15 cellular contexts compared by ENCODE assay signal in the genomic region with DNA sequence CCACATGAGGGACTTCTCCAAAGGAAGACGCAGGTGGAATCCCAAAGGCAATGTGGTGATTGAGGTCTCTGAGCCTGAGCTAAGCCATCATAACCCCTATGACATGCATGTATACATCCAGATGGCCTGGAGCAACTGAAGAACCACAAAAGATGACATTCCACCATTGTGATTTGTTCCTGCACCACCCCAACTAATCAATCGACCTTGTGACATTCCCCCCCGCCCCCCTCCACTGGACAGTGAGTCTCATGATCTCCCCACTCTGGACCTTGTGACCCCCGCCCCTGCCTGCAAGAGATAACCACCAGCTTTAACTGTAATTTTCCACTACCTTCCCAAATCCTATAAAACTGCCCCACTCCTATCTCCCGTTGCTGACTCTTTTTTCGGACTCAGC.
DNase-seq lines count a peak whose midpoint lies in the region; ATAC-seq, FAIRE-seq and TF ChIP-seq lines count a peak whose summit lies in the region.
"Had no signal": no experiment of that assay in that cellular context is flagged by ENCODE, and none has a peak within 500 bp of the region (broad histone marks: within the 10 kb centered on the region; RNA-seq: fewer than 3 reads in every experiment).

No MANE protein-coding gene starts in this region.

- no peak for TF ChIP-seq CTCF in K562 (IDR thresholded peaks at IDR 0.05 in 2 of 3, conservative IDR thresholded peaks at IDR 0.05 in 1 of 3; ENCODE audit: insufficient read depth in 2 of 3, low read depth in 1 of 3, low read length in 3 of 3)

- FAIRE-seq in K562 (lab: Jason Lieb, UNC): no peak
- FAIRE-seq: GM12892 had no signal

- H3K4me3 ChIP-seq in K562: no peak overlapping the region
- H3K4me3 ChIP-seq: GM23248, HAP-1 had no signal

- H3K9me3 Mint-ChIP-seq in stimulated activated naive CD8-positive, alpha-beta T cell treated with anti-CD3 and anti-CD28 coated beads, Interleukin-15, Interleukin-2, amounts not matched to agents 100 ng/mL and 50 ng/mL, for 24 hours: peaks cover 9% of the 10 kb centered on the region
- peaks cover 15 to 24% of the 10 kb centered on the region in 2 donors for H3K9me3 Mint-ChIP-seq in stimulated activated naive CD8-positive, alpha-beta T cell treated with anti-CD3 and anti-CD28 coated beads, Interleukin-15, amount 100 ng/mL, for 72 hours
- H3K9me3 Mint-ChIP-seq in stimulated activated effector memory CD8-positive, alpha-beta T cell treated with anti-CD3 and anti-CD28 coated beads, Interleukin-12 subunit alpha, Interleukin-12 subunit beta, amount 100 ng/mL, for 72 hours: peaks cover 10% of the 10 kb centered on the region

- CTCF ChIA-PET in K562 (lab: Yijun Ruan, JAX; ENCODE audit: low intra/inter-chr PET ratio): no interaction called here

- no peaks in the 10 kb centered on the region for H4K20me1 ChIP-seq in K562 (replicated peaks; ENCODE audit: control insufficient read depth, insufficient read depth, low read length)

- POLR2A ChIA-PET in K562 (lab: Yijun Ruan, JAX): interaction anchor here (1.0 kb wide), 1 partner anchor 8 kb away, joined by 3 read pairs; no protein-coding TSS in a partner anchor

- H3K27ac ChIP-seq in K562 (ENCODE audit: extremely low read depth, low read depth, low read length): no peak overlapping the region
- H3K27ac ChIP-seq: C4-2B, GM23248 had no signal

- no peak overlapping the region for H3K9ac ChIP-seq in K562 (ENCODE audit: insufficient read depth in 1 of 2, low read depth in 2 of 2, low read length in 2 of 2)
- H3K9ac ChIP-seq: GM23248 had no signal

- TF ChIP-seq EP300 in K562 (IDR thresholded peaks at IDR 0.05; ENCODE audit: low read length): no peak

- H3K27me3 Mint-ChIP-seq in stimulated activated naive CD8-positive, alpha-beta T cell treated with anti-CD3 and anti-CD28 coated beads, Interleukin-15, Interleukin-2, amounts not matched to agents 100 ng/mL and 50 ng/mL, for 24 hours: no peaks in the 10 kb centered on the region
- H3K27me3 Mint-ChIP-seq in stimulated activated naive CD8-positive, alpha-beta T cell treated with anti-CD3 and anti-CD28 coated beads, Interleukin-15, amount 100 ng/mL, for 72 hours: no peaks in the 10 kb centered on the region
- H3K27me3 Mint-ChIP-seq: CD4-positive, alpha-beta T cell had no signal

- H3K27ac Mint-ChIP-seq in stimulated activated naive CD8-positive, alpha-beta T cell treated with anti-CD3 and anti-CD28 coated beads, Interleukin-15, Interleukin-2, amounts not matched to agents 100 ng/mL and 50 ng/mL, for 24 hours: peak overlapping the region; percentile 65
- peak overlapping the region in 1 of 2 donors; percentile 68 for H3K27ac Mint-ChIP-seq in stimulated activated naive CD8-positive, alpha-beta T cell treated with anti-CD3 and anti-CD28 coated beads, Interleukin-15, amount 100 ng/mL, for 72 hours
- peak overlapping the region; percentile 73 for H3K27ac Mint-ChIP-seq in stimulated activated effector memory CD8-positive, alpha-beta T cell treated with anti-CD3 and anti-CD28 coated beads, Interleukin-12 subunit alpha, Interleukin-12 subunit beta, amount 100 ng/mL, for 72 hours
- H3K27ac Mint-ChIP-seq: CD4-positive, alpha-beta T cell had no signal

- intact Hi-C loops in K562 (cut with micrococcal nuclease): no loop called here

- H3K4me2 ChIP-seq in K562 (ENCODE audit: insufficient read depth, low read length): no peak overlapping the region

- ATAC-seq in stimulated activated naive CD8-positive, alpha-beta T cell treated with anti-CD3 and anti-CD28 coated beads, Interleukin-15, amount 100 ng/mL, for 72 hours: no peak
- no peak for ATAC-seq in K562
- no peak for ATAC-seq in stimulated activated effector memory CD8-positive, alpha-beta T cell treated with anti-CD3 and anti-CD28 coated beads, Interleukin-12 subunit alpha, Interleukin-12 subunit beta, amount 100 ng/mL, for 72 hours
- ATAC-seq in GM21619 (IDR thresholded peaks at IDR 0.05; ENCODE audit: unreplicated experiment): no peak
- no peak for ATAC-seq in HG03159 (IDR thresholded peaks at IDR 0.05; ENCODE audit: unreplicated experiment)

- peaks cover 56% of the 10 kb centered on the region for H3K36me3 Mint-ChIP-seq in stimulated activated naive CD8-positive, alpha-beta T cell treated with anti-CD3 and anti-CD28 coated beads, Interleukin-15, Interleukin-2, amounts not matched to agents 100 ng/mL and 50 ng/mL, for 24 hours (ENCODE audit: low read depth)
- peaks cover 75% of the 10 kb centered on the region for H3K36me3 Mint-ChIP-seq in stimulated activated effector memory CD8-positive, alpha-beta T cell treated with anti-CD3 and anti-CD28 coated beads, Interleukin-12 subunit alpha, Interleukin-12 subunit beta, amount 100 ng/mL, for 72 hours

- no peaks in the 10 kb centered on the region for H3K36me3 ChIP-seq in K562 (ENCODE audit: control insufficient read depth, insufficient read depth, low read length)
- H3K36me3 ChIP-seq: BE2C, HAP-1 had no signal

- H2AFZ ChIP-seq in K562 (ENCODE audit: low read depth, low read length): 0 out of 2 replicates have a peak overlapping the region, but pooled peaks have one; percentile 4
- H2AFZ ChIP-seq: GM23248 had no signal

- no peak for DNase-seq in stimulated activated naive CD8-positive, alpha-beta T cell treated with anti-CD3 and anti-CD28 coated beads, Interleukin-15, amount 100 ng/mL, for 72 hours
- DNase-seq in K562 (ENCODE audit: extremely low read depth in 1 of 4, low spot score in 3 of 4): peak in 1 of 4 experiments; percentile 39
- DNase-seq in stimulated activated effector memory CD8-positive, alpha-beta T cell treated with anti-CD3 and anti-CD28 coated beads, Interleukin-12 subunit alpha, Interleukin-12 subunit beta, amount 100 ng/mL, for 72 hours (ENCODE audit: low spot score in 2 of 2): no peak
- DNase-seq: BE2C; CD4-positive, alpha-beta T cell; DMS153; DMS79; GDM1; GM23248 had no signal

- TF ChIP-seq POLR2A in K562 (conservative IDR thresholded peaks at IDR 0.05): no peak

- H3K79me2 ChIP-seq in K562 (ENCODE audit: control insufficient read depth, insufficient read depth, low read length): no peaks in the 10 kb centered on the region

- BruUV-seq in K562 (replicated peaks; lab: Mats Ljungman, UMichigan): no TSS peak

- H3K27me3 ChIP-seq in K562 (ENCODE audit: control insufficient read depth in 2 of 2, insufficient read depth in 2 of 2, low read length in 2 of 2): no peaks in the 10 kb centered on the region
- H3K27me3 ChIP-seq: BE2C had no signal

- peaks cover 29% of the 10 kb centered on the region for H3K4me1 Mint-ChIP-seq in stimulated activated naive CD8-positive, alpha-beta T cell treated with anti-CD3 and anti-CD28 coated beads, Interleukin-15, Interleukin-2, amounts not matched to agents 100 ng/mL and 50 ng/mL, for 24 hours (ENCODE audit: low read depth)
- H3K4me1 Mint-ChIP-seq in stimulated activated naive CD8-positive, alpha-beta T cell treated with anti-CD3 and anti-CD28 coated beads, Interleukin-15, amount 100 ng/mL, for 72 hours: peaks cover 29% of the 10 kb centered on the region
- H3K4me1 Mint-ChIP-seq in stimulated activated effector memory CD8-positive, alpha-beta T cell treated with anti-CD3 and anti-CD28 coated beads, Interleukin-12 subunit alpha, Interleukin-12 subunit beta, amount 100 ng/mL, for 72 hours: peaks cover 59% of the 10 kb centered on the region

- no peaks in the 10 kb centered on the region for H3K9me3 ChIP-seq in K562 (replicated peaks; ENCODE audit: control insufficient read depth, insufficient read depth, low read depth, low read length)
- H3K9me3 ChIP-seq: HAP-1 had no signal

- WGBS in K562 (ENCODE audit: insufficient coverage, low coverage, missing lambda C conversion rate): 22% methylated on average over 4 of the region's 6 CpGs

- no peaks in the 10 kb centered on the region for H3K9me1 ChIP-seq in K562 (ENCODE audit: control insufficient read depth, insufficient read depth, low read length)

- H3K4me3 Mint-ChIP-seq in stimulated activated naive CD8-positive, alpha-beta T cell treated with anti-CD3 and anti-CD28 coated beads, Interleukin-15, Interleukin-2, amounts not matched to agents 100 ng/mL and 50 ng/mL, for 24 hours: no peak overlapping the region
- no peak overlapping the region for H3K4me3 Mint-ChIP-seq in stimulated activated naive CD8-positive, alpha-beta T cell treated with anti-CD3 and anti-CD28 coated beads, Interleukin-15, amount 100 ng/mL, for 72 hours
- H3K4me3 Mint-ChIP-seq in stimulated activated effector memory CD8-positive, alpha-beta T cell treated with anti-CD3 and anti-CD28 coated beads, Interleukin-12 subunit alpha, Interleukin-12 subunit beta, amount 100 ng/mL, for 72 hours: no peak overlapping the region
- H3K4me3 Mint-ChIP-seq: CD4-positive, alpha-beta T cell had no signal

- peaks cover 3 to 6% of the 10 kb centered on the region in 2 experiments; a peak in 3 of 5 replicates for H3K4me1 ChIP-seq in K562 (replicated peaks in 1 of 2; ENCODE audit: control insufficient read depth in 2 of 2, insufficient read depth in 2 of 2, low read length in 2 of 2)
- H3K4me1 ChIP-seq: BE2C had no signal

- in situ Hi-C loops in K562 (cut with MboI): no loop called here

- TF ChIP-seq RAD21 in K562 (CRISPR knock-in tag; conservative IDR thresholded peaks at IDR 0.05 in 1 of 2, IDR thresholded peaks at IDR 0.05 in 1 of 2): no peak

TF ChIP-seq in K562, 482 proteins besides CTCF, POLR2A, EP300 and RAD21 (continues in another document):
- TF ChIP-seq CBFA2T3 (IDR thresholded peaks at IDR 0.05) (peak; percentile 25; the same call in 1 of the 2 replicates), FOXJ3 (CRISPR knock-in tag; IDR thresholded peaks at IDR 0.05) (no peak), FOXP1 (CRISPR knock-in tag; IDR thresholded peaks at IDR 0.05) (no peak), MEF2D (tag; conservative IDR thresholded peaks at IDR 0.05; ENCODE audit: low read depth) (no peak), CTBP1 (IDR thresholded peaks at IDR 0.05; ENCODE audit: borderline replicate concordance) (no peak)
- TF ChIP-seq, protein P1, sequence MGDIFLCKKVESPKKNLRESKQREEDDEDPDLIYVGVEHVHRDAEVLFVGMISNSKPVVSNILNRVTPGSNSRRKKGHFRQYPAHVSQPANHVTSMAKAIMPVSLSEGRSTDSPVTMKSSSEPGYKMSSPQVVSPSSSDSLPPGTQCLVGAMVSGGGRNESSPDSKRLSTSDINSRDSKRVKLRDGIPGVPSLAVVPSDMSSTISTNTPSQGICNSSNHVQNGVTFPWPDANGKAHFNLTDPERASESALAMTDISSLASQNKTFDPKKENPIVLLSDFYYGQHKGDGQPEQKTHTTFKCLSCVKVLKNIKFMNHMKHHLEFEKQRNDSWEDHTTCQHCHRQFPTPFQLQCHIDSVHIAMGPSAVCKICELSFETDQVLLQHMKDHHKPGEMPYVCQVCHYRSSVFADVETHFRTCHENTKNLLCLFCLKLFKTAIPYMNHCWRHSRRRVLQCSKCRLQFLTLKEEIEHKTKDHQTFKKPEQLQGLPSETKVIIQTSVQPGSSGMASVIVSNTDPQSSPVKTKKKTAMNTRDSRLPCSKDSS (IDR thresholded peaks at IDR 0.05; ENCODE audit: low read depth, partially characterized antibody): no peak
